ENCODE assay signal across 1 cellular context in genomic region chr12:79988368-79988767, GRCh38.
A peak's percentile ranks its signal among the peaks of the same experiment; 100 is the strongest.
TF ChIP-seq lines count a peak whose summit lies in the region.

No MANE protein-coding gene starts in this region.

TF ChIP-seq in SK-N-SH, 30 proteins besides CTCF, POLR2A, EP300 and RAD21 (continued from another document):
- TF ChIP-seq ZBTB33 (IDR thresholded peaks at IDR 0.05; ENCODE audit: borderline replicate concordance, low read depth) (no peak), REST (IDR thresholded peaks at IDR 0.05; ENCODE audit: low read depth, low read length) (no peak), RFX5 (IDR thresholded peaks at IDR 0.05; ENCODE audit: low read length) (no peak), USF1 (IDR thresholded peaks at IDR 0.05; ENCODE audit: borderline replicate concordance, low read depth) (no peak), TAF1 (IDR thresholded peaks at IDR 0.05; ENCODE audit: borderline replicate concordance, low read depth, low read length) (0 out of 2 replicates have a peak, but pooled peaks have one; percentile 17), ELF1 (IDR thresholded peaks at IDR 0.05) (no peak), RXRA (IDR thresholded peaks at IDR 0.05; ENCODE audit: borderline replicate concordance, low read depth) (peak; percentile 22; the same call in 1 of the 2 replicates), FOXJ3 (CRISPR knock-in tag; IDR thresholded peaks at IDR 0.05) (no peak), MEF2A (IDR thresholded peaks at IDR 0.05; ENCODE audit: borderline replicate concordance, low read depth) (no peak), FOSL2 (IDR thresholded peaks at IDR 0.05; ENCODE audit: borderline replicate concordance, low read depth) (peak; percentile 75; the same call in 1 of the 2 replicates), CHD2 (IDR thresholded peaks at IDR 0.05; ENCODE audit: low read length, partially characterized antibody) (no peak), POLR2AphosphoS5 (IDR thresholded peaks at IDR 0.05; ENCODE audit: low read depth, low read length) (no peak), JUND (IDR thresholded peaks at IDR 0.05) (peak; percentile 74), YY1 (IDR thresholded peaks at IDR 0.05; ENCODE audit: low read depth) (no peak), GABPA (IDR thresholded peaks at IDR 0.05; ENCODE audit: low read depth) (no peak), USF2 (IDR thresholded peaks at IDR 0.05; ENCODE audit: borderline replicate concordance, low read depth, low read length) (no peak), TCF12 (IDR thresholded peaks at IDR 0.05) (peak; percentile 68; the same call in 1 of the 2 replicates), SIN3A (IDR thresholded peaks at IDR 0.05; ENCODE audit: borderline replicate concordance, low read depth, low read length) (no peak)
